ENCODE assay signal across 7 cellular contexts in genomic region chr11:2193887-2194595, GRCh38. TPM values are rescaled to one million over a fixed set of nuclear protein-coding genes. Genes with fewer than 3 reads are reported as not detected.
"Had no signal": no experiment of that assay in that cellular context is flagged by ENCODE, and none has a peak within 500 bp of the region (broad histone marks: within the 10 kb centered on the region; RNA-seq: fewer than 3 reads in every experiment).

No MANE protein-coding gene starts in this region.

RNA-seq across cellular contexts. Expression of gene TH, which starts 22.4 kb away (rescaled TPM):
- total RNA-seq: LHCN-M2, Right ventricle myocardium superior, SJSA1 had no signal
- polyA plus RNA-seq: SK-N-SH had no signal

RNA-seq across cellular contexts. Expression of gene INS, which starts 33.0 kb away (rescaled TPM):
- total RNA-seq: LHCN-M2, MCF 10A, PC-3, Peyer's patch, Right ventricle myocardium superior, SJSA1 had no signal
- polyA plus RNA-seq: SK-N-SH had no signal
